ENCODE assay signal across 8 cellular contexts in the genomic region with DNA sequence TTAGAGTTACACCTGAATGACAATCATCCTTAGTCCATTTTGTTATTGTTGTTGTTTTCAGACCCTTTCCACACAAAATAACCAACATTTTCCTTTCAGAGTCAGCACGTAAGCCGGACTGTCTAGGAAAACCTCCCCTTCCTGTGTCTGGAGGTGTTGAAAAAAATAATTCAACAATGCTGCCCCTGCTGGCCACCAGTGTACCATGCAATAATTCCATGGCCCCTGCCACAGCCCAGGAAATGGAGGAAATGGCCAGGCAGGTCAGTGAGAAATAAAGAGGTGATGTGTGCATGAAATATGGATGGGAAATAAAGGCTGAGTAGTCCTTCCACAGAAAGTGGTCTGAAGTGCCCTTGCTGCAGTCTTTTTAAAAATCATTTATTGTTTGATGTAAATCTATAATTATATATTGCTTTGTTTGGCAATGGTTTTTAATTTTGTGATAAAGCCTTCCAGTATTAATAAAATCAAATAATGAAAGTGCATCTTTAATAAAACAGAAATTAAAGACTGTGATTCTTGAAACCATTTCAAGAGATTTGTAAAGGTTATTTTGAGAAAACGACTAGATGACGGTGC.
DNase-seq lines count a peak whose midpoint lies in the region; ATAC-seq and TF ChIP-seq lines count a peak whose summit lies in the region.

No MANE protein-coding gene starts in this region.

- H3K4me1 Mint-ChIP-seq in stimulated activated effector memory CD8-positive, alpha-beta T cell treated with anti-CD3 and anti-CD28 coated beads, Interleukin-12 subunit alpha, Interleukin-12 subunit beta, amount 100 ng/mL, for 72 hours = no peaks in the 10 kb centered on the region

- no peaks in the 10 kb centered on the region for H3K9me3 ChIP-seq in DND-41 (ENCODE audit: insufficient read depth, low read length, severe bottlenecking)

- no peaks in the 10 kb centered on the region for H3K36me3 ChIP-seq in DND-41 (ENCODE audit: insufficient read depth, low read length)

- H3K4me3 Mint-ChIP-seq in stimulated activated effector memory CD8-positive, alpha-beta T cell treated with anti-CD3 and anti-CD28 coated beads, Interleukin-12 subunit alpha, Interleukin-12 subunit beta, amount 100 ng/mL, for 72 hours = no peak overlapping the region

- DNase-seq in DND-41 (peak; percentile 7), NCI-H226 (peak; percentile 50), fibroblast of villous mesenchyme (ENCODE audit: low read depth) (no peak), NCI-H187 (lab: John Stamatoyannopoulos, UW) (no peak)
- DNase-seq in stimulated activated effector memory CD8-positive, alpha-beta T cell treated with anti-CD3 and anti-CD28 coated beads, Interleukin-12 subunit alpha, Interleukin-12 subunit beta, amount 100 ng/mL, for 72 hours (ENCODE audit: low spot score in 2 of 2) = no peak

- ATAC-seq in DND-41 (ENCODE audit: insufficient read depth, low read depth) = 0 out of 3 replicates have a peak, but pooled peaks have one; percentile 62
- peak; percentile 68 for ATAC-seq in GM21390 (IDR thresholded peaks at IDR 0.05; ENCODE audit: unreplicated experiment)
- no peak for ATAC-seq in HG02938 (IDR thresholded peaks at IDR 0.05; ENCODE audit: unreplicated experiment)
- no peak for ATAC-seq in activated CD4-positive, CD25-positive, alpha-beta regulatory T cell treated with anti-CD3 and anti-CD28 coated beads, Interleukin-2, amount 50 U/mL, for 24 hours
- no peak for ATAC-seq in stimulated activated effector memory CD8-positive, alpha-beta T cell treated with anti-CD3 and anti-CD28 coated beads, Interleukin-12 subunit alpha, Interleukin-12 subunit beta, amount 100 ng/mL, for 72 hours

- no peak overlapping the region for H3K27ac ChIP-seq in DND-41 (ENCODE audit: low read length)

- no peak overlapping the region for H3K4me3 ChIP-seq in DND-41 (ENCODE audit: low read depth in 1 of 2, low read length in 2 of 2)
- H3K4me3 ChIP-seq in fibroblast of villous mesenchyme (ENCODE audit: low read depth, low read length) = no peak overlapping the region

- H4K20me1 ChIP-seq in DND-41 (ENCODE audit: insufficient read depth, low read length) = no peaks in the 10 kb centered on the region

- no peaks in the 10 kb centered on the region for H3K36me3 Mint-ChIP-seq in stimulated activated effector memory CD8-positive, alpha-beta T cell treated with anti-CD3 and anti-CD28 coated beads, Interleukin-12 subunit alpha, Interleukin-12 subunit beta, amount 100 ng/mL, for 72 hours

- peaks cover 8% of the 10 kb centered on the region for H3K9me3 Mint-ChIP-seq in stimulated activated effector memory CD8-positive, alpha-beta T cell treated with anti-CD3 and anti-CD28 coated beads, Interleukin-12 subunit alpha, Interleukin-12 subunit beta, amount 100 ng/mL, for 72 hours

- TF ChIP-seq CTCF in DND-41 (IDR thresholded peaks at IDR 0.05; ENCODE audit: borderline replicate concordance, extremely low read depth, low read length, poor library complexity, severe bottlenecking) (peak; percentile 50), fibroblast of villous mesenchyme (IDR thresholded peaks at IDR 0.05; ENCODE audit: insufficient read depth, low read depth, low read length) (peak; percentile 25)

- no peak overlapping the region for H3K4me2 ChIP-seq in DND-41 (ENCODE audit: insufficient read depth, low read length)

- no peak overlapping the region for H3K9ac ChIP-seq in DND-41 (ENCODE audit: low read depth, low read length)

- no peaks in the 10 kb centered on the region for H3K27me3 ChIP-seq in DND-41 (ENCODE audit: insufficient read depth, low read length, poor library complexity)

- no peaks in the 10 kb centered on the region for H3K79me2 ChIP-seq in DND-41 (ENCODE audit: insufficient read depth, low read length)

- no peak overlapping the region for H2AFZ ChIP-seq in DND-41 (ENCODE audit: low read depth, low read length)

- H3K4me1 ChIP-seq in DND-41 (ENCODE audit: insufficient read depth, low read length) = no peaks in the 10 kb centered on the region

- no peak overlapping the region for H3K27ac Mint-ChIP-seq in stimulated activated effector memory CD8-positive, alpha-beta T cell treated with anti-CD3 and anti-CD28 coated beads, Interleukin-12 subunit alpha, Interleukin-12 subunit beta, amount 100 ng/mL, for 72 hours

Comparison
In these comparisons a context has a peak if more than half of its experiments do, and no peak if none do; other contexts are left out.
1. ATAC-seq: peak in DND-41 (single experiment) and GM21390 (single experiment); none in HG02938 (single experiment), activated CD4-positive, CD25-positive, alpha-beta regulatory T cell treated with anti-CD3 and anti-CD28 coated beads, Interleukin-2, amount 50 U/mL, for 24 hours (0 of 2) and stimulated activated effector memory CD8-positive, alpha-beta T cell treated with anti-CD3 and anti-CD28 coated beads, Interleukin-12 subunit alpha, Interleukin-12 subunit beta, amount 100 ng/mL, for 72 hours (single experiment).
2. DNase-seq: peak in DND-41 (single experiment) and NCI-H226 (single experiment); none in fibroblast of villous mesenchyme (single experiment), NCI-H187 (0 of 2) and stimulated activated effector memory CD8-positive, alpha-beta T cell treated with anti-CD3 and anti-CD28 coated beads, Interleukin-12 subunit alpha, Interleukin-12 subunit beta, amount 100 ng/mL, for 72 hours (0 of 2).